ENCODE assay signal across 2 cellular contexts in genomic region chr22:22345781-22346180, GRCh38.
TF ChIP-seq lines count a peak whose summit lies in the region.

No MANE protein-coding gene starts in this region.

TF ChIP-seq in H1, 55 proteins besides CTCF, POLR2A, EP300 and RAD21:
- no peak for TF ChIP-seq BRCA1 (IDR thresholded peaks at IDR 0.05; ENCODE audit: low read depth, low read length)

TF ChIP-seq in GM23338, 12 proteins besides CTCF, POLR2A, EP300 and RAD21:
- TF ChIP-seq ZNF331 (CRISPR knock-in tag; IDR thresholded peaks at IDR 0.05; ENCODE audit: low read depth) (no peak), JUNB (IDR thresholded peaks at IDR 0.05; ENCODE audit: unreplicated experiment) (no peak), EZH2 (IDR thresholded peaks at IDR 0.05; ENCODE audit: low read depth, unreplicated experiment) (no peak)
TF ChIP-seq in GM23338: peak in this region for 0.
